In the genomic region with DNA sequence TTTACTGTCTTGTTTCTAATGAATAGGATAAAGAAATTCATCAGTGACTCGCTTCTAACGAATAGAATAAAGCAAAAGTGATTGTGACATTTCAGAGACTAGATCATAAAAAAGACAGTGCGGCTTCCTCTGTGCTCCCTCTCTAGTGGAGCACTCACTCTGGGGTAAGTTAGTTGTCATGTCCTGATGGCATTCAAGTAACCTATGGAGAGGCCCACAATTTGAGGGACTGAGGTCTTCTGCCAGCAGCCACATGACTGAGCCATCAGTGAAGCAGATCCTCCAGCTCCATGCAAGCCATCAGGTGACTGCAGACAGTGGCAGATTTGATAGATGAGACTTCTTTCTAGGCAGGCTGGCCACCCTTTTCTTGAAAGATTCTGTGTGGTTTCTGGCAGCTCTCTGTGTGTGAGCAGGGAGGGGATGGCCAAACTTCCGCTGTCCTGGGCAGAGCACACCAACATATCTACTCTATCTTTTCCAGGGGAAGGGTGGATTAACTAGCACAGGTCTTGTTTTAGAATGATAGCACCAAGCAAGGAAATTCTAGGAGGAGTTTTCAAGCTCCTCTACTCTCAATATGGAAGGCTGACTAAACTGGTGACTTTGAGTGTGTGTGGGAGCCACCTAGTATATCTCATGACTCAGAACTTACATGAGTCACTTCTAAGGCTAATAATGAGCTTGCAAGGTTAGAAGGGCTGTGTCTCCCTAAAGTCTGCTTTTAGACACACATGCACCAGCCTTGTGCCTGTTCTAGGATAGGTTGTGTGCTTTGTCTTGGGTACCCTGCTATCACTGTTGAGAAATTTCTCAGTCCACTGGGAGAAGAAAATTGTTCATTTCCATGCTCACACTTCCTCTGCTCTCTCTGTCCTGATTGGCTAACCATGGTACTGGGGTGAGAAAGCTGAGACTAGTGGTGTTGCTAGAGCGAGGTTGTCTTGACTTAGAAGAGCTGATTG, we compare ENCODE assay signal across 8 cellular contexts.
A peak's percentile ranks its signal among the peaks of the same experiment; 100 is the strongest.
DNase-seq lines count a peak whose midpoint lies in the region; ATAC-seq, FAIRE-seq and TF ChIP-seq lines count a peak whose summit lies in the region.

No MANE protein-coding gene starts in this region.

- FAIRE-seq in A549 (lab: Jason Lieb, UNC) = peak; percentile 100

- CTCF ChIA-PET in A549 (lab: Yijun Ruan, JAX) = interaction anchor here (0.7 to 1.5 kb wide), 2 partner anchors 15 to 40 kb away, joined by 3 read pairs; no protein-coding TSS in a partner anchor

- H3K4me2 ChIP-seq in A549 = peak overlapping the region; percentile 60

- ATAC-seq in A549 (peak; percentile 99), GM18868 (IDR thresholded peaks at IDR 0.05; ENCODE audit: unreplicated experiment) (peak; percentile 90), HG03045 (IDR thresholded peaks at IDR 0.05; ENCODE audit: unreplicated experiment) (peak; percentile 95), left lung (peak; percentile 70)

- peak; percentile 31 to 68 for DNase-seq in A549 (ENCODE audit: low read depth in 1 of 2, low spot score in 1 of 2)
- peak; percentile 10 for DNase-seq in SK-MEL-5 (ENCODE audit: low read depth, low spot score)
- no peak for DNase-seq in left lung
- no peak for DNase-seq in GOT3 (lab: John Stamatoyannopoulos, UW)
- no peak for DNase-seq in germinal center (ENCODE audit: low spot score)
- DNase-seq in NCI-H748 treated with DMSO at 0.1 percent for 48 hours (lab: John Stamatoyannopoulos, UW) = no peak

- no peak for TF ChIP-seq POLR2A in A549 (IDR thresholded peaks at IDR 0.05; ENCODE audit: low read length)

- no peak for TF ChIP-seq EP300 in A549 (IDR thresholded peaks at IDR 0.05)

- 71% methylated on average over 5 of the region's 5 CpGs for WGBS in A549 (ENCODE audit: missing lambda C conversion rate)

- intact Hi-C loops in left lung (cut with DNase I) = no loop called here

- H3K36me3 ChIP-seq in left lung = no peaks in the 10 kb centered on the region

- TF ChIP-seq CTCF in A549 (IDR thresholded peaks at IDR 0.05) (no peak), left lung (IDR thresholded peaks at IDR 0.05) (no peak)

- in situ Hi-C loops in SK-MEL-5 (cut with HindIII; ENCODE audit: low pct_unique_long_range_greater_than_20kb, low sequenced_read_pairs) = no loop called here

- H3K4me1 ChIP-seq in A549 = peaks cover 30% of the 10 kb centered on the region
- no peaks in the 10 kb centered on the region for H3K4me1 ChIP-seq in left lung

- H3K4me3 ChIP-seq in A549 (no peak overlapping the region), left lung (no peak overlapping the region)

- POLR2A ChIA-PET in A549 (lab: Yijun Ruan, JAX) = no interaction called here

- H3K9me3 ChIP-seq in A549 (no peaks in the 10 kb centered on the region), left lung (no peaks in the 10 kb centered on the region)

- H3K27ac ChIP-seq in A549 (peak overlapping the region; percentile 61 to 80; a peak in 5 of 6 replicates), left lung (no peak overlapping the region)

- no peaks in the 10 kb centered on the region for H3K27me3 ChIP-seq in left lung

- no peak for TF ChIP-seq RAD21 in A549 (conservative IDR thresholded peaks at IDR 0.05 in 1 of 2, IDR thresholded peaks at IDR 0.05 in 1 of 2)

TF ChIP-seq in A549, 52 proteins besides CTCF, POLR2A, EP300 and RAD21:
- TF ChIP-seq JUNB (IDR thresholded peaks at IDR 0.05) (peak; percentile 55), CEBPB (IDR thresholded peaks at IDR 0.05) (peak; percentile 13 to 41; a peak in 1 of 4 replicates), FOSL2 (IDR thresholded peaks at IDR 0.05) (peak; percentile 72), FOSL2 (CRISPR knock-in tag; IDR thresholded peaks at IDR 0.05) (peak; percentile 75)
- TF ChIP-seq, protein P1, sequence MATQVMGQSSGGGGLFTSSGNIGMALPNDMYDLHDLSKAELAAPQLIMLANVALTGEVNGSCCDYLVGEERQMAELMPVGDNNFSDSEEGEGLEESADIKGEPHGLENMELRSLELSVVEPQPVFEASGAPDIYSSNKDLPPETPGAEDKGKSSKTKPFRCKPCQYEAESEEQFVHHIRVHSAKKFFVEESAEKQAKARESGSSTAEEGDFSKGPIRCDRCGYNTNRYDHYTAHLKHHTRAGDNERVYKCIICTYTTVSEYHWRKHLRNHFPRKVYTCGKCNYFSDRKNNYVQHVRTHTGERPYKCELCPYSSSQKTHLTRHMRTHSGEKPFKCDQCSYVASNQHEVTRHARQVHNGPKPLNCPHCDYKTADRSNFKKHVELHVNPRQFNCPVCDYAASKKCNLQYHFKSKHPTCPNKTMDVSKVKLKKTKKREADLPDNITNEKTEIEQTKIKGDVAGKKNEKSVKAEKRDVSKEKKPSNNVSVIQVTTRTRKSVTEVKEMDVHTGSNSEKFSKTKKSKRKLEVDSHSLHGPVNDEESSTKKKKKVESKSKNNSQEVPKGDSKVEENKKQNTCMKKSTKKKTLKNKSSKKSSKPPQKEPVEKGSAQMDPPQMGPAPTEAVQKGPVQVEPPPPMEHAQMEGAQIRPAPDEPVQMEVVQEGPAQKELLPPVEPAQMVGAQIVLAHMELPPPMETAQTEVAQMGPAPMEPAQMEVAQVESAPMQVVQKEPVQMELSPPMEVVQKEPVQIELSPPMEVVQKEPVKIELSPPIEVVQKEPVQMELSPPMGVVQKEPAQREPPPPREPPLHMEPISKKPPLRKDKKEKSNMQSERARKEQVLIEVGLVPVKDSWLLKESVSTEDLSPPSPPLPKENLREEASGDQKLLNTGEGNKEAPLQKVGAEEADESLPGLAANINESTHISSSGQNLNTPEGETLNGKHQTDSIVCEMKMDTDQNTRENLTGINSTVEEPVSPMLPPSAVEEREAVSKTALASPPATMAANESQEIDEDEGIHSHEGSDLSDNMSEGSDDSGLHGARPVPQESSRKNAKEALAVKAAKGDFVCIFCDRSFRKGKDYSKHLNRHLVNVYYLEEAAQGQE (IDR thresholded peaks at IDR 0.05) = no peak

Comparison
In these comparisons a context has a peak if more than half of its experiments do, and no peak if none do; other contexts are left out.
1. DNase-seq: peak in A549 (2 of 2) and SK-MEL-5 (single experiment); none in left lung (0 of 2), GOT3 (single experiment), germinal center (single experiment) and NCI-H748 treated with DMSO at 0.1 percent for 48 hours (single experiment).
2. H3K27ac ChIP-seq: peak in A549 (2 of 2); none in left lung (0 of 2).
3. Peak in every context shown above with its lines, with median percentiles within 50 percentile points of each other: ATAC-seq.